ENCODE assay signal across 11 cellular contexts in genomic region chr1:53316058-53316741, GRCh38. TPM values are rescaled to one million over a fixed set of nuclear protein-coding genes. Genes with fewer than 3 reads are reported as not detected.
DNase-seq lines count a peak whose midpoint lies in the region; ATAC-seq and TF ChIP-seq lines count a peak whose summit lies in the region.
"Had no signal": no experiment of that assay in that cellular context is flagged by ENCODE, and none has a peak within 500 bp of the region (broad histone marks: within the 10 kb centered on the region; RNA-seq: fewer than 3 reads in every experiment).

No MANE protein-coding gene starts in this region.

- no peak overlapping the region for H3K4me3 Mint-ChIP-seq in activated CD8-positive, alpha-beta T cell treated with anti-CD3 and anti-CD28 coated beads, Interleukin-2, amount 10 ng/mL, durations not matched to agents 7 days and 5 days
- no peak overlapping the region for H3K4me3 Mint-ChIP-seq in activated CD8-positive, alpha-beta T cell treated with anti-CD3 and anti-CD28 coated beads for 36 hours
- H3K4me3 Mint-ChIP-seq: activated naive CD4-positive, alpha-beta T cell treated with anti-CD3 and anti-CD28 coated beads, Interleukin-2, amount 50 U/mL, for 24 hours; CD4-positive, CD25-positive, alpha-beta regulatory T cell had no signal

- no peaks in the 10 kb centered on the region for H3K9me3 Mint-ChIP-seq in activated CD8-positive, alpha-beta T cell treated with anti-CD3 and anti-CD28 coated beads, Interleukin-2, amount 10 ng/mL, durations not matched to agents 7 days and 5 days (ENCODE audit: insufficient read depth)
- no peaks in the 10 kb centered on the region for H3K9me3 Mint-ChIP-seq in activated CD8-positive, alpha-beta T cell treated with anti-CD3 and anti-CD28 coated beads for 36 hours
- H3K9me3 Mint-ChIP-seq: activated naive CD4-positive, alpha-beta T cell treated with anti-CD3 and anti-CD28 coated beads, Interleukin-2, amount 50 U/mL, for 24 hours; CD4-positive, CD25-positive, alpha-beta regulatory T cell had no signal

- intact Hi-C loops in activated CD8-positive, alpha-beta T cell treated with anti-CD3 and anti-CD28 coated beads for 36 hours (cut with micrococcal nuclease), result no loop called here

- POLR2A ChIA-PET in activated CD8-positive, alpha-beta T cell treated with anti-CD3 and anti-CD28 coated beads, Interleukin-2, amount 10 ng/mL, durations not matched to agents 7 days and 5 days (lab: Charles Lee), result interaction anchor here (2.0 kb wide), 1 partner anchor 9 kb away, joined by 9 read pairs; no protein-coding TSS in a partner anchor
- POLR2A ChIA-PET in activated CD8-positive, alpha-beta T cell treated with anti-CD3 and anti-CD28 coated beads for 36 hours (lab: Charles Lee), result interaction anchor here (1.1 to 3.6 kb wide), 2 partner anchors 10 to 44 kb away, joined by 3 to 20 read pairs; partner anchors contain the start of gene LRP8

- peaks cover 18% of the 10 kb centered on the region for H3K4me1 Mint-ChIP-seq in activated CD8-positive, alpha-beta T cell treated with anti-CD3 and anti-CD28 coated beads, Interleukin-2, amount 10 ng/mL, durations not matched to agents 7 days and 5 days (ENCODE audit: low read depth)
- peaks cover 7% of the 10 kb centered on the region for H3K4me1 Mint-ChIP-seq in activated CD8-positive, alpha-beta T cell treated with anti-CD3 and anti-CD28 coated beads for 36 hours (ENCODE audit: low read depth)

- H3K4me3 ChIP-seq in epithelial cell of proximal tubule (ENCODE audit: low read depth, low read length), result no peak overlapping the region
- H3K4me3 ChIP-seq: suprapubic skin had no signal

- no peak for ATAC-seq in activated CD8-positive, alpha-beta T cell treated with anti-CD3 and anti-CD28 coated beads, Interleukin-2, amount 10 ng/mL, durations not matched to agents 7 days and 5 days
- ATAC-seq in activated CD8-positive, alpha-beta T cell treated with anti-CD3 and anti-CD28 coated beads for 36 hours, result no peak
- no peak for ATAC-seq in left lobe of liver

- no peak for DNase-seq in activated CD8-positive, alpha-beta T cell treated with anti-CD3 and anti-CD28 coated beads, Interleukin-2, amount 10 ng/mL, durations not matched to agents 7 days and 5 days
- no peak for DNase-seq in activated CD8-positive, alpha-beta T cell treated with anti-CD3 and anti-CD28 coated beads for 36 hours
- DNase-seq in NCI-H1694 (lab: John Stamatoyannopoulos, UW) (peak; percentile 35), epithelial cell of proximal tubule (ENCODE audit: low read depth) (no peak), renal cortical epithelial cell (ENCODE audit: low read depth) (peak; percentile 53), C1 segment of cervical spinal cord (lab: John Stamatoyannopoulos, UW) (no peak), left lobe of liver (ENCODE audit: low spot score) (no peak)
- DNase-seq in effector CD8-positive, alpha-beta T cell (lab: John Stamatoyannopoulos, UW), result no peak
- DNase-seq: CD4-positive, CD25-positive, alpha-beta regulatory T cell had no signal

- CTCF ChIA-PET in activated CD8-positive, alpha-beta T cell treated with anti-CD3 and anti-CD28 coated beads, Interleukin-2, amount 10 ng/mL, durations not matched to agents 7 days and 5 days (lab: Charles Lee), result no interaction called here
- CTCF ChIA-PET in activated CD8-positive, alpha-beta T cell treated with anti-CD3 and anti-CD28 coated beads for 36 hours (lab: Charles Lee), result no interaction called here

- peak overlapping the region; percentile 68 for H3K27ac Mint-ChIP-seq in activated CD8-positive, alpha-beta T cell treated with anti-CD3 and anti-CD28 coated beads, Interleukin-2, amount 10 ng/mL, durations not matched to agents 7 days and 5 days
- no peak overlapping the region for H3K27ac Mint-ChIP-seq in activated CD8-positive, alpha-beta T cell treated with anti-CD3 and anti-CD28 coated beads for 36 hours
- H3K27ac Mint-ChIP-seq: activated naive CD4-positive, alpha-beta T cell treated with anti-CD3 and anti-CD28 coated beads, Interleukin-2, amount 50 U/mL, for 24 hours had no signal

- H3K27me3 Mint-ChIP-seq in activated CD8-positive, alpha-beta T cell treated with anti-CD3 and anti-CD28 coated beads, Interleukin-2, amount 10 ng/mL, durations not matched to agents 7 days and 5 days (ENCODE audit: low read depth), result no peaks in the 10 kb centered on the region
- H3K27me3 Mint-ChIP-seq in activated CD8-positive, alpha-beta T cell treated with anti-CD3 and anti-CD28 coated beads for 36 hours, result no peaks in the 10 kb centered on the region
- H3K27me3 Mint-ChIP-seq: activated naive CD4-positive, alpha-beta T cell treated with anti-CD3 and anti-CD28 coated beads, Interleukin-2, amount 50 U/mL, for 24 hours; CD4-positive, CD25-positive, alpha-beta regulatory T cell had no signal

- peaks cover 48% of the 10 kb centered on the region for H3K36me3 Mint-ChIP-seq in activated CD8-positive, alpha-beta T cell treated with anti-CD3 and anti-CD28 coated beads, Interleukin-2, amount 10 ng/mL, durations not matched to agents 7 days and 5 days (ENCODE audit: low read depth)
- peaks cover 37% of the 10 kb centered on the region for H3K36me3 Mint-ChIP-seq in activated CD8-positive, alpha-beta T cell treated with anti-CD3 and anti-CD28 coated beads for 36 hours (ENCODE audit: low read depth)

- no peak for TF ChIP-seq CTCF in activated CD8-positive, alpha-beta T cell treated with anti-CD3 and anti-CD28 coated beads for 36 hours (IDR thresholded peaks at IDR 0.05)
- peak; percentile 12 for TF ChIP-seq CTCF in epithelial cell of proximal tubule (conservative IDR thresholded peaks at IDR 0.05; ENCODE audit: low read depth, low read length)

RNA-seq across cellular contexts. Expression of gene LRP8, which starts 11.7 kb away (rescaled TPM):
- total RNA-seq in activated CD8-positive, alpha-beta T cell treated with anti-CD3 and anti-CD28 coated beads, Interleukin-2, amount 10 ng/mL, durations not matched to agents 7 days and 5 days, result 10 to 100 TPM; 62.7 to 71.8 TPM
- total RNA-seq in activated CD8-positive, alpha-beta T cell treated with anti-CD3 and anti-CD28 coated beads for 36 hours, result 10 to 100 TPM; 39.9 to 41.6 TPM
- total RNA-seq in epithelial cell of proximal tubule (16.1 and 25.5 TPM in 2 replicates), renal cortical epithelial cell (2.9 and 18.9 TPM in 2 replicates), left lobe of liver (0.33 TPM)

Comparison
In these comparisons a context has a peak if more than half of its experiments do, and no peak if none do; other contexts are left out.
1. DNase-seq: peak in NCI-H1694 (single experiment) and renal cortical epithelial cell (single experiment); none in activated CD8-positive, alpha-beta T cell treated with anti-CD3 and anti-CD28 coated beads, Interleukin-2, amount 10 ng/mL, durations not matched to agents 7 days and 5 days (single experiment), activated CD8-positive, alpha-beta T cell treated with anti-CD3 and anti-CD28 coated beads for 36 hours (single experiment), epithelial cell of proximal tubule (single experiment), effector CD8-positive, alpha-beta T cell (single experiment), C1 segment of cervical spinal cord (0 of 14) and left lobe of liver (single experiment).